ENCODE assay signal across 8 cellular contexts in the genomic region with DNA sequence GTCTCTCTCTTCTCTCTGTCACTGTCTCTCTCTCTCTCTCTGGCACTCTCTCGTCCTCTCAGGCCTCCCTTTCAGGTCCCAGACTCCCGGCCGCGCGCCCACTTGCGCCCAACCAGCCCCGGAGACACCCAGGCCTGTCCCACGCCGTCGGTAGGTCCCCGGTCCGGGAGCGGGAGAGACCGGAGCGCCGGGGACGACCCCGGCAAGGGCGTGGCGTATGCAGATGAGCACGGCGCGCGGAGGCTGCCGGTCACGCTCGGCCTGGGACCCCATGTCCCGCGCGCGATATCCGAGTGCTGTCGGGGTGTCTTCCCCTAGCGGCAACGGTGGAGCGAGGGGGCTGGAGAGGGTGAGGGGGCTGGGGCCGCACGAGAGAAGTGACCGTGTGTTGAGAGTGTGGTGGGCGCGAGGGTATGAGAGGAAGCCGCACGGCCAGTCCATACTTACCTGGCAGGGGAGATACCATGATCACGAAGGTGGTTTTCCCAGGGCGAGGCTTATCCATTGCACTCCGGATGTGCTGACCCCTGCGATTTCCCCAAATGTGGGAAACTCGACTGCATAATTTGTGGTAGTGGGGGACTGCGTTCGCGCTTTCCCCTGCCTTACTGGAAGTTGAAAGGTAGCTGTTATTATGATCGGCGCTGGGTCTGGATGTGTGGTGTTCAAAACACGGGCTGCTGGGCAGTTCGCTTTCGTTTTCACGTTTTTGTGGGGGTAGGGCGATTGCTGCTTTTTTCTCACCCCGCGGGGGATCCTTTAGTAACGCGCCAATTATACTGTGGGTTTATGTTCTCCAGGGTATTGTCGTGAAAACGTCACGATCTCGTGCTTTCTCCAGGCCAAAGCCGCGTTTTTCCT. TPM values are rescaled to one million over a fixed set of nuclear protein-coding genes. Genes with fewer than 3 reads are reported as not detected.
DNase-seq lines count a peak whose midpoint lies in the region; ATAC-seq, FAIRE-seq and TF ChIP-seq lines count a peak whose summit lies in the region.
"Not testable (repeated sequence)": the region's sequence is repeated elsewhere in the genome, so short reads cannot be mapped to it uniquely, and the experiment has no call there.

No MANE protein-coding gene starts in this region.

- not testable (repeated sequence) for H3K9me3 Mint-ChIP-seq in astrocyte (ENCODE audit: unreplicated experiment)

- FAIRE-seq in HTR-8/SVneo (lab: Jason Lieb, UNC) (peak; percentile 57), astrocyte (lab: Jason Lieb, UNC) (peak; percentile 91), urothelium cell line (lab: Jason Lieb, UNC) (peak; percentile 17)

- DNase-seq in HTR-8/SVneo (ENCODE audit: insufficient read length, low spot score); astrocyte (ENCODE audit: low read depth); left lung; urothelium cell line (ENCODE audit: low spot score): not testable (repeated sequence)

- H3K4me1 ChIP-seq in astrocyte (ENCODE audit: insufficient read depth, low read length): not testable (repeated sequence)
- peaks cover 0 to 11% of the 10 kb centered on the region in 2 donors for H3K4me1 ChIP-seq in left lung

- H3K79me2 ChIP-seq in astrocyte (ENCODE audit: insufficient read depth, low read length): not testable (repeated sequence)

- not testable (repeated sequence) for H3K27me3 Mint-ChIP-seq in astrocyte (ENCODE audit: low read depth, unreplicated experiment)

- H3K4me2 ChIP-seq in astrocyte (ENCODE audit: low read length): not testable (repeated sequence)

- H3K27ac ChIP-seq in astrocyte (ENCODE audit: low read depth, low read length); left lung: not testable (repeated sequence)

- not testable (repeated sequence) for H3K27ac Mint-ChIP-seq in astrocyte (ENCODE audit: unreplicated experiment)

- H3K36me3 ChIP-seq in astrocyte (ENCODE audit: insufficient read depth, low read length); left lung: not testable (repeated sequence)

- not testable (repeated sequence) for H3K36me3 Mint-ChIP-seq in astrocyte (ENCODE audit: low read depth, unreplicated experiment)

- not testable (repeated sequence) for H4K20me1 ChIP-seq in astrocyte (ENCODE audit: insufficient read depth, low read length)

- H3K4me1 Mint-ChIP-seq in astrocyte (ENCODE audit: low read depth, unreplicated experiment): not testable (repeated sequence)

- intact Hi-C loops in left lung (cut with DNase I): not testable (repeated sequence)

- ATAC-seq in GM18508 (IDR thresholded peaks at IDR 0.05; ENCODE audit: insufficient read depth, unreplicated experiment) (peak; percentile 66), GM19452 (IDR thresholded peaks at IDR 0.05; ENCODE audit: unreplicated experiment) (peak; percentile 74), HG02571 (IDR thresholded peaks at IDR 0.05; ENCODE audit: unreplicated experiment) (peak; percentile 62), HG03095 (IDR thresholded peaks at IDR 0.05; ENCODE audit: unreplicated experiment) (peak; percentile 77), left lung (peak; percentile 92)

- not testable (repeated sequence) for H3K9me3 ChIP-seq in astrocyte (ENCODE audit: insufficient read depth, low read depth, low read length); left lung

- TF ChIP-seq CTCF in astrocyte (IDR thresholded peaks at IDR 0.05; ENCODE audit: insufficient read depth, low read depth, low read length); left lung (IDR thresholded peaks at IDR 0.05): not testable (repeated sequence)

- H2AFZ ChIP-seq in astrocyte (ENCODE audit: low read depth, low read length): not testable (repeated sequence)

- H3K4me3 ChIP-seq in astrocyte (ENCODE audit: insufficient read depth, low read depth, low read length); left lung: not testable (repeated sequence)

- H3K9ac ChIP-seq in astrocyte (ENCODE audit: low read length): not testable (repeated sequence)

- not testable (repeated sequence) for H3K4me3 Mint-ChIP-seq in astrocyte (ENCODE audit: unreplicated experiment)

- not testable (repeated sequence) for H3K27me3 ChIP-seq in astrocyte (ENCODE audit: insufficient read depth, low read length); left lung

RNA-seq across cellular contexts. Expression of gene EAPP, which starts 7.0 kb away (rescaled TPM):
- 47.9 and 52.5 TPM in 2 replicates for total RNA-seq in astrocyte
- total RNA-seq in left lung: 10 to 100 TPM; 23.2 to 25.8 TPM
